In genomic region chr14:92701826-92702225, GRCh38 we compare ENCODE assay signal across 16 cellular contexts.
"Had no signal": no experiment of that assay in that cellular context is flagged by ENCODE, and none has a peak within 500 bp of the region (broad histone marks: within the 10 kb centered on the region; RNA-seq: fewer than 3 reads in every experiment).

No MANE protein-coding gene starts in this region.

- H3K4me2 ChIP-seq: hepatocyte, smooth muscle cell had no signal

- H3K9me3 ChIP-seq: testis, tibial nerve had no signal

- H2AFZ ChIP-seq: hepatocyte had no signal

- H3K4me3 ChIP-seq: hepatocyte, lung, smooth muscle cell, testis, tibial nerve had no signal

- H3K79me2 ChIP-seq: hepatocyte had no signal

- H3K27ac ChIP-seq: foreskin keratinocyte, hepatocyte, testis, tibial nerve had no signal

- H3K27me3 ChIP-seq: hepatocyte, testis, tibial nerve had no signal

- H3K4me1 ChIP-seq: foreskin keratinocyte, testis had no signal

- DNase-seq: dermis blood vessel endothelial cell; endodermal cell; erythroblast; foreskin keratinocyte; left colon; left ventricle myocardium superior; stimulated activated CD4-positive, alpha-beta T cell treated with anti-CD3 and anti-CD28 coated beads, Interleukin-15, amount 100 ng/mL, for 24 hours; stimulated activated CD4-positive, alpha-beta T cell treated with anti-CD3 and anti-CD28 coated beads, Interleukin-1b, Interleukin-23, amount 100 ng/mL, for 48 hours; stimulated activated CD4-positive, alpha-beta T cell treated with anti-CD3 and anti-CD28 coated beads, Interleukin-4, amount 100 ng/mL, for 24 hours; stimulated activated naive CD8-positive, alpha-beta T cell treated with anti-CD3 and anti-CD28 coated beads, Interleukin-15, amount 100 ng/mL, for 72 hours; testis had no signal

- FAIRE-seq: endothelial cell of umbilical vein had no signal
